Comparison of ENCODE assay signal across 2 cellular contexts in the genomic region with DNA sequence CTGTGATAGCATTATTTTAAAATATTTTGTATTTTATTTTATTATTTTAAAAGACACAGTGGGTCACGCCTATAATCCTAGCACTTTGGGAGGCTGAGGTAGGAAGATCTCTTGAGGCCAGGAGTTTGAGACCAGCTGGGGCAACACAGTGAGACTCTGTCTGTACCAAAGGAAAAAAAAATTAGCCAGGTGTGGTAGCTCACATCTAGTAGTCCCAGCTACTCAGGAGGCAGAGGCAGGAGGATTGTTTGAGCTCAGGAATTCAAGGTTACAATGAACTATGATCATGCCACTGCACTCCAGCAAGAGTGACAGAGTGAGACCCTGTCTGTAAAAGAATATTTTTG.
TF ChIP-seq lines count a peak whose summit lies in the region.

No MANE protein-coding gene starts in this region.

TF ChIP-seq in HepG2, 621 proteins besides CTCF, POLR2A, EP300 and RAD21:
- TF ChIP-seq HNRNPL (IDR thresholded peaks at IDR 0.05; ENCODE audit: low read depth, low read length) (no peak), ZNF121 (CRISPR knock-in tag; IDR thresholded peaks at IDR 0.05) (peak; percentile 30; the same call in 1 of the 2 replicates)
- TF ChIP-seq, protein P1, sequence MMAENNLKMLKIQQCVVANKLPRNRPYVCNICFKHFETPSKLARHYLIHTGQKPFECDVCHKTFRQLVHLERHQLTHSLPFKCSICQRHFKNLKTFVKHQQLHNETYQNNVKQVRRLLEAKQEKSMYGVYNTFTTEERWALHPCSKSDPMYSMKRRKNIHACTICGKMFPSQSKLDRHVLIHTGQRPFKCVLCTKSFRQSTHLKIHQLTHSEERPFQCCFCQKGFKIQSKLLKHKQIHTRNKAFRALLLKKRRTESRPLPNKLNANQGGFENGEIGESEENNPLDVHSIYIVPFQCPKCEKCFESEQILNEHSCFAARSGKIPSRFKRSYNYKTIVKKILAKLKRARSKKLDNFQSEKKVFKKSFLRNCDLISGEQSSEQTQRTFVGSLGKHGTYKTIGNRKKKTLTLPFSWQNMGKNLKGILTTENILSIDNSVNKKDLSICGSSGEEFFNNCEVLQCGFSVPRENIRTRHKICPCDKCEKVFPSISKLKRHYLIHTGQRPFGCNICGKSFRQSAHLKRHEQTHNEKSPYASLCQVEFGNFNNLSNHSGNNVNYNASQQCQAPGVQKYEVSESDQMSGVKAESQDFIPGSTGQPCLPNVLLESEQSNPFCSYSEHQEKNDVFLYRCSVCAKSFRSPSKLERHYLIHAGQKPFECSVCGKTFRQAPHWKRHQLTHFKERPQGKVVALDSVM (CRISPR knock-in tag; IDR thresholded peaks at IDR 0.05): 0 out of 2 replicates have a peak, but pooled peaks have one; percentile 43
- TF ChIP-seq, protein P2, sequence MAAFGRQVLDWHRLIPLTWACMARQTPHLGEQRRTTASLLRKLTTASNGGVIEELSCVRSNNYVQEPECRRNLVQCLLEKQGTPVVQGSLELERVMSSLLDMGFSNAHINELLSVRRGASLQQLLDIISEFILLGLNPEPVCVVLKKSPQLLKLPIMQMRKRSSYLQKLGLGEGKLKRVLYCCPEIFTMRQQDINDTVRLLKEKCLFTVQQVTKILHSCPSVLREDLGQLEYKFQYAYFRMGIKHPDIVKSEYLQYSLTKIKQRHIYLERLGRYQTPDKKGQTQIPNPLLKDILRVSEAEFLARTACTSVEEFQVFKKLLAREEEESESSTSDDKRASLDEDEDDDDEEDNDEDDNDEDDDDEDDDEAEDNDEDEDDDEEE (CRISPR knock-in tag; IDR thresholded peaks at IDR 0.05): no peak

TF ChIP-seq in K562, 482 proteins besides CTCF, POLR2A, EP300 and RAD21:
- TF ChIP-seq ZFX (CRISPR knock-in tag; IDR thresholded peaks at IDR 0.05) (no peak), NFRKB (IDR thresholded peaks at IDR 0.05; ENCODE audit: low read depth) (no peak), DDX20 (tag; IDR thresholded peaks at IDR 0.05; ENCODE audit: low read depth) (no peak), NCOA1 (IDR thresholded peaks at IDR 0.05; ENCODE audit: low read depth) (no peak), MED1 (CRISPR knock-in tag; IDR thresholded peaks at IDR 0.05; ENCODE audit: borderline replicate concordance) (no peak), ZNF384 (IDR thresholded peaks at IDR 0.05; ENCODE audit: low read depth, low read length) (0 out of 2 replicates have a peak, but pooled peaks have one; percentile 30), EP400 (IDR thresholded peaks at IDR 0.05) (no peak), NFYB (IDR thresholded peaks at IDR 0.05; ENCODE audit: extremely low read depth, insufficient read length) (no peak), MXI1 (IDR thresholded peaks at IDR 0.05; ENCODE audit: low read depth, low read length) (no peak), BCOR (IDR thresholded peaks at IDR 0.05) (peak; percentile 13; the same call in 1 of the 2 replicates), MEIS2 (IDR thresholded peaks at IDR 0.05; ENCODE audit: partially characterized antibody) (no peak)
- TF ChIP-seq, protein P3, sequence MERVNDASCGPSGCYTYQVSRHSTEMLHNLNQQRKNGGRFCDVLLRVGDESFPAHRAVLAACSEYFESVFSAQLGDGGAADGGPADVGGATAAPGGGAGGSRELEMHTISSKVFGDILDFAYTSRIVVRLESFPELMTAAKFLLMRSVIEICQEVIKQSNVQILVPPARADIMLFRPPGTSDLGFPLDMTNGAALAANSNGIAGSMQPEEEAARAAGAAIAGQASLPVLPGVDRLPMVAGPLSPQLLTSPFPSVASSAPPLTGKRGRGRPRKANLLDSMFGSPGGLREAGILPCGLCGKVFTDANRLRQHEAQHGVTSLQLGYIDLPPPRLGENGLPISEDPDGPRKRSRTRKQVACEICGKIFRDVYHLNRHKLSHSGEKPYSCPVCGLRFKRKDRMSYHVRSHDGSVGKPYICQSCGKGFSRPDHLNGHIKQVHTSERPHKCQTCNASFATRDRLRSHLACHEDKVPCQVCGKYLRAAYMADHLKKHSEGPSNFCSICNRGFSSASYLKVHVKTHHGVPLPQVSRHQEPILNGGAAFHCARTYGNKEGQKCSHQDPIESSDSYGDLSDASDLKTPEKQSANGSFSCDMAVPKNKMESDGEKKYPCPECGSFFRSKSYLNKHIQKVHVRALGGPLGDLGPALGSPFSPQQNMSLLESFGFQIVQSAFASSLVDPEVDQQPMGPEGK (CRISPR knock-in tag; IDR thresholded peaks at IDR 0.05; ENCODE audit: borderline replicate concordance): no peak
